18 cellular contexts compared by ENCODE assay signal in the genomic region with DNA sequence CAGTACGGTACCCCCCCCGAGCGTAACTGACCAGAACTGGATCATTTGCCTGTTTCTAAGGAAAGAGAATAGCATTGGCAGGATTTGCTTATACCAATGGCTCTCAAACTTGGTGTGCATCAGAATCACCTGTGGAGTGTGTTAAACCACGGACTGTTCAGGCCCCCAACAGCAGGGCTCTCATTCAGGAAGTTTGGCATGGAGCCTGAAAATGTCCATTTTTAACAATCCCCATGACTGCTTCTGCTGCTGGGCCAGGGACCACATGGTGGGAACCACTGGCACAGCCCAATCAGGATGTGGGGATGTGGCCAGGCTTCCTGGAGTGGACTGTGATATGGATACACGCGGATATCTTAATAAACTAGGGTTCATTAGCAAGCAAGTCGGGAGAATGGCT. TPM values are rescaled to one million over a fixed set of nuclear protein-coding genes. Genes with fewer than 3 reads are reported as not detected.
DNase-seq lines count a peak whose midpoint lies in the region; ATAC-seq and TF ChIP-seq lines count a peak whose summit lies in the region.
"Had no signal": no experiment of that assay in that cellular context is flagged by ENCODE, and none has a peak within 500 bp of the region (broad histone marks: within the 10 kb centered on the region; RNA-seq: fewer than 3 reads in every experiment).

No MANE protein-coding gene starts in this region.

- no peak overlapping the region for H4K91ac ChIP-seq in IMR-90 (ENCODE audit: insufficient read depth, low read depth, low read length)

- H2AFZ ChIP-seq in IMR-90 (replicated peaks; ENCODE audit: low read length, poor library complexity): no peak overlapping the region
- H2AFZ ChIP-seq: GM23338 had no signal

- no peaks in the 10 kb centered on the region for H3K36me3 ChIP-seq in IMR-90 (ENCODE audit: control insufficient read depth, insufficient read depth, low read length)

- no peak overlapping the region for H3K27ac ChIP-seq in IMR-90 (ENCODE audit: insufficient read depth, low read length)

- in situ Hi-C loops in IMR-90 (cut with MboI; ENCODE audit: low sequenced_read_pairs) (loop anchor here (10.0 to 25.0 kb wide), 2 partner anchors 293 to 890 kb away; no protein-coding TSS in a partner anchor), astrocyte of the spinal cord (cut with HindIII; ENCODE audit: low sequenced_read_pairs) (no loop called here)

- ATAC-seq in IMR-90 (ENCODE audit: low read depth) (no peak), HG02840 (IDR thresholded peaks at IDR 0.05; ENCODE audit: low FRiP score, unreplicated experiment) (no peak)
- ATAC-seq: GM23338, Panc1, Right ventricle myocardium inferior, SK-N-SH treated with all-trans-retinoic acid at 6 μM for 48 hours had no signal

- TF ChIP-seq CTCF in IMR-90 (conservative IDR thresholded peaks at IDR 0.05; ENCODE audit: low read depth, low read length): no peak
- TF ChIP-seq CTCF in astrocyte of the spinal cord (IDR thresholded peaks at IDR 0.05; ENCODE audit: low read depth, low read length): no peak

- 0 out of 2 replicates have a peak, but pooled peaks cover 2% of the 10 kb centered on the region for H3K9me3 ChIP-seq in IMR-90 (ENCODE audit: control insufficient read depth, insufficient read depth, low read length)

- no peak overlapping the region for H3K4me3 ChIP-seq in IMR-90 (ENCODE audit: insufficient read depth, low read depth, low read length)
- no peak overlapping the region for H3K4me3 ChIP-seq in astrocyte of the spinal cord (ENCODE audit: low read depth, low read length)
- H3K4me3 ChIP-seq: GM23338 had no signal

- no peak overlapping the region for H3K23ac ChIP-seq in IMR-90 (ENCODE audit: low read depth, low read length)

- H3K9ac ChIP-seq in IMR-90 (ENCODE audit: low read depth, low read length): no peak overlapping the region

- intact Hi-C loops in IMR-90 (cut with micrococcal nuclease): loop anchor here (10.0 kb wide), 1 partner anchor 263 kb away; no protein-coding TSS in a partner anchor

- no peak overlapping the region for H3K4ac ChIP-seq in IMR-90 (ENCODE audit: low read depth, low read length)

- no peak overlapping the region for H3K4me2 ChIP-seq in IMR-90 (ENCODE audit: low read depth, low read length)
- H3K4me2 ChIP-seq: GM23338 had no signal

- H2BK15ac ChIP-seq in IMR-90 (ENCODE audit: low read depth, low read length): no peak overlapping the region

- POLR2A ChIA-PET in IMR-90 (lab: Charles Lee; ENCODE audit: unreplicated experiment): no interaction called here

- no peak overlapping the region for H2BK120ac ChIP-seq in IMR-90 (ENCODE audit: low read depth, low read length)

- 100% methylated on average over 3 of the region's 7 CpGs; no CpG with 5 or more reads in 1 of the 2 experiments for WGBS in IMR-90 (ENCODE audit: extremely low coverage in 2 of 2, insufficient read length in 1 of 2), 2 experiments

- H4K20me1 ChIP-seq in IMR-90 (ENCODE audit: insufficient read depth, low read length): no peaks in the 10 kb centered on the region

- dilution Hi-C loops in IMR-90 (cut with HindIII; ENCODE audit: low sequenced_read_pairs, unreplicated experiment): no loop called here

- peaks cover 3% of the 10 kb centered on the region for H3K4me1 ChIP-seq in IMR-90 (ENCODE audit: control insufficient read depth, insufficient read depth, low read length)

- H4K8ac ChIP-seq in IMR-90 (ENCODE audit: low read depth in 2 of 2, low read length in 2 of 2): no peak overlapping the region

- CTCF ChIA-PET in IMR-90 (lab: Yijun Ruan, JAX): interaction anchor here (1.0 kb wide), 1 partner anchor 43 kb away, joined by 3 read pairs; no protein-coding TSS in a partner anchor

- no peaks in the 10 kb centered on the region; the same call in 1 of the 2 replicates for H3K27me3 ChIP-seq in IMR-90 (ENCODE audit: control insufficient read depth, insufficient read depth, low read length)

- no peaks in the 10 kb centered on the region for H3K9me1 ChIP-seq in IMR-90 (ENCODE audit: insufficient read depth, low read length)

- H3K14ac ChIP-seq in IMR-90 (replicated peaks; ENCODE audit: low read depth, low read length): no peak overlapping the region

- DNase-seq in NCI-H2227 (lab: John Stamatoyannopoulos, UW; ENCODE audit: unreplicated experiment) (peak; percentile 8), NCI-H2227 treated with DMSO at 0.1 percent for 48 hours (lab: John Stamatoyannopoulos, UW) (no peak), IMR-90 (no peak), astrocyte of the spinal cord (ENCODE audit: low read depth, low spot score) (peak; percentile 26), lung microvascular endothelial cell (ENCODE audit: low read depth in 2 of 2) (peak; percentile 37 to 81), iPS-NIHi7 (ENCODE audit: extremely low spot score) (no peak), NCI-H82 (lab: John Stamatoyannopoulos, UW) (no peak)
- DNase-seq: AML-193, Calu3, DMS79 treated with DMSO at 0.1 percent for 48 hours, HFFc6, NCI-H1436 treated with DMSO at 0.1 percent for 48 hours, NCI-H524 treated with DMSO at 0.1 percent for 48 hours had no signal

- H3K79me1 ChIP-seq in IMR-90 (ENCODE audit: low read depth in 1 of 2, low read length in 2 of 2): no peaks in the 10 kb centered on the region

- H2BK5ac ChIP-seq in IMR-90 (ENCODE audit: low read depth, low read length, poor library complexity, severe bottlenecking): no peak overlapping the region

- BruUV-seq in IMR-90 (replicated peaks; lab: Mats Ljungman, UMichigan): no TSS peak

- H2BK20ac ChIP-seq in IMR-90 (ENCODE audit: low read depth, low read length): no peak overlapping the region

- H2AK5ac ChIP-seq in IMR-90 (ENCODE audit: low read depth, low read length): no peak overlapping the region

- no peak overlapping the region for H3K18ac ChIP-seq in IMR-90 (ENCODE audit: low read depth, low read length)

- H4K5ac ChIP-seq in IMR-90 (ENCODE audit: low read depth, low read length): no peak overlapping the region

- no peak for TF ChIP-seq RAD21 in IMR-90 (IDR thresholded peaks at IDR 0.05; ENCODE audit: low read length)

- TF ChIP-seq POLR2A in IMR-90 (IDR thresholded peaks at IDR 0.05; ENCODE audit: low read depth, low read length): no peak

- H3K56ac ChIP-seq in IMR-90 (ENCODE audit: extremely low read depth, insufficient read depth, low read length): no peak overlapping the region

- H2AK9ac ChIP-seq in IMR-90 (replicated peaks; ENCODE audit: low read depth, low read length, poor library complexity): peak overlapping the region; percentile 87

TF ChIP-seq in IMR-90, 13 proteins besides CTCF, POLR2A, EP300 and RAD21:
- no peak for TF ChIP-seq CHD1 (IDR thresholded peaks at IDR 0.05; ENCODE audit: low read depth, low read length)
- TF ChIP-seq RFX5 (IDR thresholded peaks at IDR 0.05; ENCODE audit: low read depth, low read length): no peak
- TF ChIP-seq FOS (IDR thresholded peaks at IDR 0.05; ENCODE audit: low read depth, low read length): no peak
- no peak for TF ChIP-seq CEBPB (IDR thresholded peaks at IDR 0.05; ENCODE audit: low read depth, low read length)
- TF ChIP-seq MXI1 (IDR thresholded peaks at IDR 0.05; ENCODE audit: borderline replicate concordance, low read depth, low read length): no peak

RNA-seq across cellular contexts. Expression of gene GTF2H5, which starts 53.9 kb away (rescaled TPM):
- total RNA-seq in IMR-90 (2012; rRNA removed) (3.9 and 6.1 TPM in 2 replicates), lung microvascular endothelial cell (3.5 and 4.0 TPM in 2 replicates)
- polyA plus RNA-seq in IMR-90 (2012; rRNA removed): 8.4 and 8.5 TPM in 2 replicates
- polyA plus RNA-seq in IMR-90 (2012; cell fraction: cytosol; rRNA removed): 1.2 and 3.1 TPM in 2 replicates
- 0.39 and 3.2 TPM in 2 replicates for polyA plus RNA-seq in IMR-90 (2012; cell fraction: nucleus; rRNA removed; ENCODE audit: low replicate concordance)

RNA-seq across cellular contexts. Expression of gene SERAC1, which starts 54.0 kb away (rescaled TPM):
- total RNA-seq in IMR-90 (2012; rRNA removed) (15.6 and 16.9 TPM in 2 replicates), lung microvascular endothelial cell (7.8 and 13.9 TPM in 2 replicates)
- 6.7 and 7.7 TPM in 2 replicates for polyA plus RNA-seq in IMR-90 (2012; rRNA removed)
- polyA plus RNA-seq in IMR-90 (2012; cell fraction: cytosol; rRNA removed): 1.6 and 1.7 TPM in 2 replicates
- polyA plus RNA-seq in IMR-90 (2012; cell fraction: nucleus; rRNA removed; ENCODE audit: low replicate concordance): 2.2 and 13.6 TPM in 2 replicates

Comparison
In these comparisons a context has a peak if more than half of its experiments do, and no peak if none do; other contexts are left out.
1. DNase-seq: peak in NCI-H2227 (single experiment), astrocyte of the spinal cord (single experiment) and lung microvascular endothelial cell (2 of 2); none in NCI-H2227 treated with DMSO at 0.1 percent for 48 hours (single experiment), IMR-90 (single experiment), iPS-NIHi7 (single experiment) and NCI-H82 (single experiment).